Comparison of ENCODE assay signal across 8 cellular contexts in genomic region chr4:89298160-89298559, GRCh38. TPM values are rescaled to one million over a fixed set of nuclear protein-coding genes. Genes with fewer than 3 reads are reported as not detected.
DNase-seq lines count a peak whose midpoint lies in the region; ATAC-seq and TF ChIP-seq lines count a peak whose summit lies in the region.

No MANE protein-coding gene starts in this region.

- no peaks in the 10 kb centered on the region for H3K36me3 ChIP-seq in BLaER1
- no peaks in the 10 kb centered on the region for H3K36me3 ChIP-seq in OCI-LY3 (replicated peaks; ENCODE audit: low read depth, low read length)

- H3K9ac ChIP-seq in BLaER1: no peak overlapping the region; the same call in 1 of the 2 replicates
- no peak overlapping the region for H3K9ac ChIP-seq in OCI-LY3 (ENCODE audit: low read length)

- H3K27me3 ChIP-seq in BLaER1: no peaks in the 10 kb centered on the region
- H3K27me3 ChIP-seq in OCI-LY3 (ENCODE audit: low read depth, low read length): peaks cover 15% of the 10 kb centered on the region; the same call in 1 of the 2 replicates
- no peaks in the 10 kb centered on the region for H3K27me3 ChIP-seq in right cardiac atrium (ENCODE audit: control insufficient read depth, insufficient read depth)

- H4K20me1 ChIP-seq in BLaER1: no peaks in the 10 kb centered on the region
- H4K20me1 ChIP-seq in OCI-LY3 (ENCODE audit: insufficient read depth, low read length): no peaks in the 10 kb centered on the region

- H3K4me1 ChIP-seq in BLaER1: peaks cover 100% of the 10 kb centered on the region
- H3K4me1 ChIP-seq in OCI-LY3 (ENCODE audit: low read length): peaks cover 74% of the 10 kb centered on the region
- no peaks in the 10 kb centered on the region for H3K4me1 ChIP-seq in right cardiac atrium (ENCODE audit: control insufficient read depth, insufficient read depth, low read length)

- TF ChIP-seq CTCF in OCI-LY3 (IDR thresholded peaks at IDR 0.05; ENCODE audit: low read depth, low read length): no peak

- H3K4me2 ChIP-seq in BLaER1: peak overlapping the region; percentile 83
- H3K4me2 ChIP-seq in OCI-LY3 (ENCODE audit: low read length): peak overlapping the region; percentile 89

- H3K9me3 ChIP-seq in BLaER1 (no peaks in the 10 kb centered on the region), OCI-LY3 (ENCODE audit: insufficient read depth, low read length) (no peaks in the 10 kb centered on the region), right cardiac atrium (ENCODE audit: control insufficient read depth, low read length) (no peaks in the 10 kb centered on the region)

- 0 out of 2 replicates have a peak overlapping the region, but pooled peaks have one; percentile 11 for H3K27ac ChIP-seq in BLaER1
- H3K27ac ChIP-seq in OCI-LY3 (ENCODE audit: low read length): no peak overlapping the region
- peak overlapping the region; percentile 56 for H3K27ac ChIP-seq in right cardiac atrium (ENCODE audit: low read length)

- ATAC-seq in GM19397 (IDR thresholded peaks at IDR 0.05; ENCODE audit: unreplicated experiment) (peak; percentile 58), right cardiac atrium (peak in 1 of 2 donors; percentile 44)

- intact Hi-C loops in right cardiac atrium (cut with DNase I) (no loop called here), posterior vena cava (cut with DNase I) (no loop called here)

- DNase-seq in right cardiac atrium (no peak), amniotic stem cell (lab: John Stamatoyannopoulos, UW) (no peak), NCI-H1436 (lab: John Stamatoyannopoulos, UW) (no peak), T1000 (lab: John Stamatoyannopoulos, UW) (no peak), posterior vena cava (ENCODE audit: low spot score) (no peak)

- H3K4me3 ChIP-seq in BLaER1 (peak overlapping the region; percentile 59), OCI-LY3 (ENCODE audit: low read length) (peak overlapping the region; percentile 74), right cardiac atrium (ENCODE audit: low read length) (no peak overlapping the region)

- H2AFZ ChIP-seq in OCI-LY3 (ENCODE audit: low read depth, low read length): no peak overlapping the region

- no peaks in the 10 kb centered on the region for H3K79me2 ChIP-seq in OCI-LY3 (ENCODE audit: low read length)

- 44% methylated on average over 2 of the region's 2 CpGs for WGBS in right cardiac atrium

RNA-seq across cellular contexts. Expression of gene GPRIN3, which starts 9.4 kb away (rescaled TPM):
- total RNA-seq in right cardiac atrium (10 to 100 TPM in 1 of 4 donors, 1 to 10 TPM in 3; 4.8 to 10.3 (median 9.0) TPM), posterior vena cava (1 to 10 TPM; 3.5 to 5.4 TPM)
- 2.1 TPM for polyA plus RNA-seq in right cardiac atrium
